In genomic region chr7:114835861-114836260, GRCh38 we compare ENCODE assay signal across 24 cellular contexts.
"Had no signal": no experiment of that assay in that cellular context is flagged by ENCODE, and none has a peak within 500 bp of the region (broad histone marks: within the 10 kb centered on the region; RNA-seq: fewer than 3 reads in every experiment).

No MANE protein-coding gene starts in this region.

- H3K4me1 ChIP-seq: psoas muscle, right lobe of liver, tibial artery, upper lobe of left lung, uterus had no signal

- FAIRE-seq: endometrium, kidney had no signal

- H3K27me3 Mint-ChIP-seq: stimulated activated memory B cell treated with anti-CD40 and anti-IgM and Interleukin-4, amounts not matched to agents 10 μg/mL and 1 μg/mL and 100 μg/mL, for 72 hours had no signal

- DNase-seq: effector memory CD4-positive, alpha-beta T cell; foreskin fibroblast; glutamatergic neuron; kidney; left cardiac atrium; left ventricle myocardium superior; mesenchymal stem cell; midbrain; nephron progenitor cell; psoas muscle; retina; right lobe of liver; stimulated activated CD4-positive, alpha-beta T cell treated with anti-CD3 and anti-CD28 coated beads, Interleukin-4, amount 100 ng/mL, for 24 hours; tibial artery; upper lobe of left lung; uterus had no signal

- H3K36me3 ChIP-seq: esophagus muscularis mucosa, gastroesophageal sphincter, right lobe of liver, tibial artery, upper lobe of left lung, uterus had no signal

- H3K36me3 Mint-ChIP-seq: stimulated activated memory B cell treated with anti-CD40 and anti-IgM and Interleukin-4, amounts not matched to agents 10 μg/mL and 1 μg/mL and 100 μg/mL, for 72 hours had no signal

- H3K4me3 ChIP-seq: coronary artery, esophagus muscularis mucosa, gastroesophageal sphincter, lung, psoas muscle, right lobe of liver, tibial artery, upper lobe of left lung, uterus had no signal

- ATAC-seq: gastroesophageal sphincter; left cardiac atrium; left ventricle myocardium superior; psoas muscle; right lobe of liver; stimulated activated memory B cell treated with anti-CD40 and anti-IgM and Interleukin-4, amounts not matched to agents 10 μg/mL and 1 μg/mL and 100 μg/mL, for 72 hours had no signal

- H3K9me3 ChIP-seq: esophagus muscularis mucosa, gastroesophageal sphincter, psoas muscle, right lobe of liver, tibial artery, upper lobe of left lung, uterus had no signal

- H3K27ac Mint-ChIP-seq: nephron progenitor cell; stimulated activated memory B cell treated with anti-CD40 and anti-IgM and Interleukin-4, amounts not matched to agents 10 μg/mL and 1 μg/mL and 100 μg/mL, for 72 hours; stimulated activated naive CD8-positive, alpha-beta T cell treated with anti-CD3 and anti-CD28 coated beads, Interleukin-15, Interleukin-2, amounts not matched to agents 100 ng/mL and 50 ng/mL, for 24 hours had no signal

- H3K4me1 Mint-ChIP-seq: nephron progenitor cell had no signal

- H3K27ac ChIP-seq: coronary artery, epithelial cell of prostate, esophagus muscularis mucosa, gastroesophageal sphincter, psoas muscle, right lobe of liver, tibial artery, upper lobe of left lung, uterus had no signal

- H3K27me3 ChIP-seq: esophagus muscularis mucosa, gastroesophageal sphincter, right lobe of liver, tibial artery, upper lobe of left lung, uterus had no signal

- H3K9me3 Mint-ChIP-seq: nephron progenitor cell; stimulated activated memory B cell treated with anti-CD40 and anti-IgM and Interleukin-4, amounts not matched to agents 10 μg/mL and 1 μg/mL and 100 μg/mL, for 72 hours; stimulated activated naive CD8-positive, alpha-beta T cell treated with anti-CD3 and anti-CD28 coated beads, Interleukin-15, Interleukin-2, amounts not matched to agents 100 ng/mL and 50 ng/mL, for 24 hours had no signal

- H3K4me3 Mint-ChIP-seq: nephron progenitor cell; stimulated activated memory B cell treated with anti-CD40 and anti-IgM and Interleukin-4, amounts not matched to agents 10 μg/mL and 1 μg/mL and 100 μg/mL, for 72 hours; stimulated activated naive CD8-positive, alpha-beta T cell treated with anti-CD3 and anti-CD28 coated beads, Interleukin-15, Interleukin-2, amounts not matched to agents 100 ng/mL and 50 ng/mL, for 24 hours had no signal
